22 cellular contexts compared by ENCODE assay signal in the genomic region with DNA sequence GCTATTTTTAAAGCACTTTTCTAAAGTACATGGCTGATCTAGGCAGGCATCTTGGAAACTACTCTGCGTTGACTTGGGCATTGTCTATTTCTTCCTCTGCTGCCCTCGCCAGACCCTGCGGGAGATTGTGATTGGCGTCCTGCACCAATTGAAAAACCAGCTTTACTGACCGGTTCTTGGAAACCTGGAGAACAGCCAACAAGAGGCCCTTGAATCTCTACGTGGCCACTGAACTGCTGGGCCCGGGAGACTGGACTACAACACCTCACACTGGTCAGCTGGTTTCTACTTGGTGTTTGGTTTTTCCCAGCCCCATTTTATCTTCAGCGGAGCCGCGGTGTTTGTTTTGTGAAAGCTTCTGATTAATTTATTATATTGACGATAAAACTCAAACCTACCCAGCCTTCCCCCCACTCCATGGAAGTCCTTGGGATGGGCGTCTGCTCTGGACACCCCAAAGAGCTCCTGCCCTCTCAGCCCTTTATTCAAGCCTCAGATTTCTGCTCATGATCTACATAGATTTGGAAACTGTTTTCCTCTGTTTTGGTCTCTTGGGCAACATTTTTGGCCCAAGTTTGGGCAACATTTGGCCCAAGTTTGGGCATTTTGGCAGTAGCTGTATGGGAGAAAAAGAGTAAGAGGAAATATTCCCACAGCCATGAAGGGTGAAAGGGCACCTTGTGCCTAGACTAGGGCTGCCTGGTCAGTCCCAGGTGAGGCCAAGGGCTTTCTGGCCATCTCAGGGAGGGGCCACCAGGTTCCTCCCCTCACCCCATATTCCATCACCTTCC. TPM values are rescaled to one million over a fixed set of nuclear protein-coding genes. Genes with fewer than 3 reads are reported as not detected.
DNase-seq lines count a peak whose midpoint lies in the region; ATAC-seq, FAIRE-seq and TF ChIP-seq lines count a peak whose summit lies in the region.
"Had no signal": no experiment of that assay in that cellular context is flagged by ENCODE, and none has a peak within 500 bp of the region (broad histone marks: within the 10 kb centered on the region; RNA-seq: fewer than 3 reads in every experiment).

No MANE protein-coding gene starts in this region.

- POLR2A ChIA-PET in CD4-positive, alpha-beta T cell (lab: Charles Lee), result no interaction called here

- no peak overlapping the region for H2AFZ ChIP-seq in smooth muscle cell (ENCODE audit: low read depth)
- H2AFZ ChIP-seq: neural progenitor cell had no signal

- H3K27me3 ChIP-seq in CD4-positive, alpha-beta T cell (ENCODE audit: control insufficient read depth, insufficient read depth, low read length), result no peaks in the 10 kb centered on the region
- H3K27me3 ChIP-seq in pancreas, result no peaks in the 10 kb centered on the region
- H3K27me3 ChIP-seq in smooth muscle cell (ENCODE audit: low read depth), result no peaks in the 10 kb centered on the region
- H3K27me3 ChIP-seq: BE2C, neural progenitor cell had no signal

- no peaks in the 10 kb centered on the region for H3K27me3 Mint-ChIP-seq in CD4-positive, alpha-beta T cell
- H3K27me3 Mint-ChIP-seq: activated naive CD8-positive, alpha-beta T cell treated with anti-CD3 and anti-CD28 coated beads, Interleukin-2, amount 50 U/mL, for 24 hours; dendritic cell treated with granulocyte-macrophage colony-stimulating factor and Interleukin-4, amounts not matched to agents 40 ng/mL and 50 ng/mL, for 4 days had no signal

- no peak for ATAC-seq in CD4-positive, alpha-beta T cell (ENCODE audit: poor library complexity)
- peak in 3 of 4 donors; percentile 8 to 55 (median 16) for ATAC-seq in pancreas
- ATAC-seq in GM18861 (IDR thresholded peaks at IDR 0.05; ENCODE audit: unreplicated experiment), result no peak
- ATAC-seq: activated naive CD8-positive, alpha-beta T cell treated with anti-CD3 and anti-CD28 coated beads, Interleukin-2, amount 50 U/mL, for 24 hours; mucosa of descending colon; PC-3 had no signal

- H3K4me1 ChIP-seq in pancreas (peaks cover 4 to 20% (median 4%) of the 10 kb centered on the region in 3 donors), smooth muscle cell (ENCODE audit: low read depth) (peaks cover 4% of the 10 kb centered on the region)
- H3K4me1 ChIP-seq: BE2C had no signal

- CTCF ChIA-PET in CD4-positive, alpha-beta T cell (lab: Charles Lee), result no interaction called here

- TF ChIP-seq CTCF in CD4-positive, alpha-beta T cell (IDR thresholded peaks at IDR 0.05), result no peak
- TF ChIP-seq CTCF in pancreas (IDR thresholded peaks at IDR 0.05) (no peak), smooth muscle cell (IDR thresholded peaks at IDR 0.05; ENCODE audit: borderline replicate concordance, insufficient read depth, poor library complexity, severe bottlenecking) (no peak)

- no peaks in the 10 kb centered on the region for H3K9me3 Mint-ChIP-seq in CD4-positive, alpha-beta T cell
- H3K9me3 Mint-ChIP-seq: activated naive CD8-positive, alpha-beta T cell treated with anti-CD3 and anti-CD28 coated beads, Interleukin-2, amount 50 U/mL, for 24 hours; dendritic cell treated with granulocyte-macrophage colony-stimulating factor and Interleukin-4, amounts not matched to agents 40 ng/mL and 50 ng/mL, for 4 days; H9; neural progenitor cell had no signal

- DNase-seq in CD4-positive, alpha-beta T cell, result no peak
- peak; percentile 50 for DNase-seq in NCI-H2227 (lab: John Stamatoyannopoulos, UW; ENCODE audit: unreplicated experiment)
- no peak for DNase-seq in erythroblast (lab: John Stamatoyannopoulos, UW)
- peak in 5 of 6 donors; percentile 42 to 73 (median 64) for DNase-seq in pancreas
- DNase-seq in smooth muscle cell (lab: John Stamatoyannopoulos, UW; ENCODE audit: unreplicated experiment), result no peak
- no peak for DNase-seq in cortex of kidney (lab: John Stamatoyannopoulos, UW)
- DNase-seq: activated CD4-positive, CD25-positive, alpha-beta regulatory T cell; activated naive CD8-positive, alpha-beta T cell treated with anti-CD3 and anti-CD28 coated beads, Interleukin-2, amount 50 U/mL, for 24 hours; BE2C; H9; kidney glomerular epithelial cell; NCI-H1436; NCI-H748 treated with DMSO at 0.1 percent for 48 hours; PC-3 had no signal

- H3K9ac ChIP-seq in smooth muscle cell (ENCODE audit: low read depth), result no peak overlapping the region
- H3K9ac ChIP-seq: neural progenitor cell had no signal

- no peaks in the 10 kb centered on the region for H3K9me3 ChIP-seq in CD4-positive, alpha-beta T cell (ENCODE audit: control insufficient read depth, low read length)
- H3K9me3 ChIP-seq in pancreas, result no peaks in the 10 kb centered on the region
- H3K9me3 ChIP-seq in smooth muscle cell (replicated peaks; ENCODE audit: low read depth), result no peaks in the 10 kb centered on the region
- H3K9me3 ChIP-seq: BE2C, mucosa of descending colon, thoracic aorta had no signal

- H3K27ac ChIP-seq in CD4-positive, alpha-beta T cell (ENCODE audit: low read depth, low read length), result peak overlapping the region; percentile 26
- peak overlapping the region in 2 of 4 donors; percentile 15 to 46 for H3K27ac ChIP-seq in pancreas
- no peak overlapping the region for H3K27ac ChIP-seq in smooth muscle cell (ENCODE audit: low read depth)
- H3K27ac ChIP-seq: epithelial cell of prostate, neural progenitor cell, thoracic aorta had no signal

- peaks cover 33% of the 10 kb centered on the region for H3K4me1 Mint-ChIP-seq in CD4-positive, alpha-beta T cell (ENCODE audit: low read depth)

- peak; percentile 9 for TF ChIP-seq POLR2A in erythroblast (IDR thresholded peaks at IDR 0.05; ENCODE audit: low read length)

- peaks cover 78% of the 10 kb centered on the region for H3K36me3 Mint-ChIP-seq in CD4-positive, alpha-beta T cell (ENCODE audit: low read depth)

- peaks cover 13% of the 10 kb centered on the region for H3K79me2 ChIP-seq in smooth muscle cell (ENCODE audit: low read depth)

- H3K4me3 ChIP-seq in pancreas, result no peak overlapping the region
- H3K4me3 ChIP-seq in smooth muscle cell, result no peak overlapping the region
- H3K4me3 ChIP-seq: mucosa of descending colon, neural progenitor cell, thoracic aorta had no signal

- H3K4me3 Mint-ChIP-seq in CD4-positive, alpha-beta T cell, result no peak overlapping the region
- H3K4me3 Mint-ChIP-seq: activated naive CD8-positive, alpha-beta T cell treated with anti-CD3 and anti-CD28 coated beads, Interleukin-2, amount 50 U/mL, for 24 hours; dendritic cell treated with granulocyte-macrophage colony-stimulating factor and Interleukin-4, amounts not matched to agents 40 ng/mL and 50 ng/mL, for 4 days; H9; neural progenitor cell had no signal

- peaks cover 11% of the 10 kb centered on the region for H3F3A ChIP-seq in smooth muscle cell (ENCODE audit: low read depth)

- intact Hi-C loops in CD4-positive, alpha-beta T cell (cut with DNase I, micrococcal nuclease), result no loop called here
- intact Hi-C loops in pancreas (cut with DNase I), result no loop called here

- no peak for FAIRE-seq in pancreas (lab: Jason Lieb, UNC)
- FAIRE-seq: bronchial epithelial cell, GM19239 had no signal

- H3K27ac Mint-ChIP-seq in CD4-positive, alpha-beta T cell, result no peak overlapping the region
- H3K27ac Mint-ChIP-seq: dendritic cell treated with granulocyte-macrophage colony-stimulating factor and Interleukin-4, amounts not matched to agents 40 ng/mL and 50 ng/mL, for 4 days; neural progenitor cell had no signal

- H4K20me1 ChIP-seq in smooth muscle cell (ENCODE audit: low read depth), result no peaks in the 10 kb centered on the region

- 19 to 21% methylated on average over 12 of the region's 12 CpGs for WGBS in pancreas, 2 donors
- 98% methylated on average over 12 of the region's 12 CpGs for WGBS in smooth muscle cell (ENCODE audit: low lambda C conversion rate)

- H3K4me2 ChIP-seq in smooth muscle cell, result no peak overlapping the region
- H3K4me2 ChIP-seq: neural progenitor cell had no signal

- H3K36me3 ChIP-seq in pancreas (peaks cover 3 to 47% (median 28%) of the 10 kb centered on the region in 3 donors), smooth muscle cell (ENCODE audit: low read depth) (peaks cover 3% of the 10 kb centered on the region)

RNA-seq across cellular contexts. Expression of a gene that starts 4.7 kb away (rescaled TPM):
- total RNA-seq in CD4-positive, alpha-beta T cell, result 10 to 100 TPM; 29.2 to 32.1 TPM
- total RNA-seq in pancreas, result 10 to 100 TPM; 18.6 to 26.7 (median 22.9) TPM
- polyA plus RNA-seq in pancreas, result 10 to 100 TPM; 31.9 to 44.5 TPM
- total RNA-seq in smooth muscle cell, result 21.6 and 30.1 TPM in 2 replicates
- polyA plus RNA-seq in smooth muscle cell, result 21.1 and 26.4 TPM in 2 replicates

RNA-seq across cellular contexts. Expression of a gene that starts 5.9 kb away (rescaled TPM):
- 1 to 10 TPM; 2.6 to 3.4 TPM for total RNA-seq in CD4-positive, alpha-beta T cell
- total RNA-seq in pancreas, result 1 to 10 TPM; 1.0 to 2.7 (median 2.0) TPM
- 1 to 10 TPM; 3.9 to 7.0 TPM for polyA plus RNA-seq in pancreas
- total RNA-seq in smooth muscle cell, result 5.2 and 5.3 TPM in 2 replicates
- polyA plus RNA-seq in smooth muscle cell, result 7.7 and 10.0 TPM in 2 replicates

RNA-seq across cellular contexts. Expression of a gene that starts 9.7 kb away (rescaled TPM):
- 10 to 100 TPM; 37.8 to 40.7 TPM for total RNA-seq in CD4-positive, alpha-beta T cell
- total RNA-seq in pancreas (10 to 100 TPM; 32.3 to 63.5 (median 52.3) TPM), smooth muscle cell (16.0 and 23.2 TPM in 2 replicates)
- polyA plus RNA-seq in pancreas (100 to 1,000 TPM; 135 to 152 TPM), smooth muscle cell (65.0 and 68.2 TPM in 2 replicates)

RNA-seq across cellular contexts. Expression of a gene that starts 18.9 kb away (rescaled TPM):
- total RNA-seq in CD4-positive, alpha-beta T cell, result under 1 TPM; 0.80 to 0.81 TPM
- total RNA-seq in pancreas, result 1 to 10 TPM in 2 of 6 donors, under 1 TPM in 4; 0.32 to 1.3 (median 0.74) TPM
- 1 to 10 TPM; 3.5 TPM for polyA plus RNA-seq in pancreas
- 0.40 TPM in 1 of 2 replicates, not detected in the other for total RNA-seq in smooth muscle cell
- 3.3 and 3.5 TPM in 2 replicates for polyA plus RNA-seq in smooth muscle cell

RNA-seq across cellular contexts. Expression of a gene that starts 35.6 kb away (rescaled TPM):
- total RNA-seq in CD4-positive, alpha-beta T cell, result 1 to 10 TPM; 7.8 TPM
- total RNA-seq in pancreas (10 to 100 TPM; 17.6 to 33.8 (median 25.6) TPM), smooth muscle cell (23.0 and 27.2 TPM in 2 replicates)
- polyA plus RNA-seq in pancreas (10 to 100 TPM; 51.6 to 52.6 TPM), smooth muscle cell (39.9 and 51.6 TPM in 2 replicates)

Comparison
In these comparisons a context has a peak if more than half of its experiments do, and no peak if none do; other contexts are left out.
1. ATAC-seq: peak in pancreas (3 of 4); none in CD4-positive, alpha-beta T cell (single experiment) and GM18861 (single experiment).
2. DNase-seq: peak in NCI-H2227 (single experiment) and pancreas (5 of 6); none in CD4-positive, alpha-beta T cell (0 of 10), erythroblast (0 of 2), smooth muscle cell (single experiment) and cortex of kidney (single experiment).